ENCODE assay signal across 9 cellular contexts in the genomic region with DNA sequence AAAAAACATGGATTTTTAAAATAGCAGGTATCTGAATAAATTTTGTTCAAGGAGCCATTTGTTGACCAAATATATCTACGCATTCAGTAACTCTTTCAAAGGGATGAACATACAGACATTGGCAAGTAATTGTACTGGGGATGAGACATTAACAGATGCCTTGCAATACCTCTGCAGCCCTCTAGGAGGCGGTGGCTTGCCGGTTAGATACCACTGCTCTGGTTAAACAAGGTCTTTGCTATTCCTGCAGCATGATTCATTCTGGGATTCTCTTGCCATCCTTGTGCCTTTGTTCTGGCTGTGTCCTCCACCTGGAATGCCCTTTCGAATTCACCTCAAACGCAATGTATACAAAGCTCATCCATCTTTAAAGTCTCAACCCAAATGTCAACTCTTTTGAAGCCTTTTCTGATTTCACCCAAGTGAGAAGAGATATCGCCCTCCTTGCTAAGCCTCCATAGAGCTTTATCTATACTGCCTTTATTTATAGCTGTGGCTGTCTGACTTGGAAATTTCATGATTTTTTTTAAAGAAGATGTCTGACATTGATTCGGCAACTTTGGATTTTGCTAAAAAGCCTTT.
DNase-seq lines count a peak whose midpoint lies in the region; ATAC-seq, FAIRE-seq and TF ChIP-seq lines count a peak whose summit lies in the region.
"Had no signal": no experiment of that assay in that cellular context is flagged by ENCODE, and none has a peak within 500 bp of the region (broad histone marks: within the 10 kb centered on the region; RNA-seq: fewer than 3 reads in every experiment).

No MANE protein-coding gene starts in this region.

- H4K20me1 ChIP-seq in MM.1S (ENCODE audit: insufficient read depth, low read length): no peaks in the 10 kb centered on the region

- no peak for FAIRE-seq in bronchial epithelial cell (lab: Jason Lieb, UNC)
- FAIRE-seq in pancreas (lab: Jason Lieb, UNC): no peak

- 29 to 33% methylated on average over 7 of the region's 7 CpGs for WGBS in pancreas, 2 donors

- no peak overlapping the region for H3K27ac ChIP-seq in MM.1S (ENCODE audit: low read length)
- no peak overlapping the region for H3K27ac ChIP-seq in pancreas

- no peak overlapping the region for H3K4me3 ChIP-seq in MM.1S (ENCODE audit: low read length)
- H3K4me3 ChIP-seq in bronchial epithelial cell (ENCODE audit: low read depth, low read length): no peak overlapping the region
- H3K4me3 ChIP-seq in pancreas: no peak overlapping the region

- intact Hi-C loops in pancreas (cut with DNase I): no loop called here

- H3K4me1 ChIP-seq in MM.1S (ENCODE audit: low read length): no peaks in the 10 kb centered on the region
- no peaks in the 10 kb centered on the region for H3K4me1 ChIP-seq in pancreas

- no peaks in the 10 kb centered on the region for H3F3A ChIP-seq in MM.1S (ENCODE audit: insufficient read depth, low read length)

- H3K4me2 ChIP-seq in MM.1S (ENCODE audit: low read depth, low read length): no peak overlapping the region

- H3K79me2 ChIP-seq in MM.1S (ENCODE audit: low read length): no peaks in the 10 kb centered on the region

- ATAC-seq in pancreas (no peak), GM19452 (IDR thresholded peaks at IDR 0.05; ENCODE audit: unreplicated experiment) (no peak), HG03439 (IDR thresholded peaks at IDR 0.05; ENCODE audit: unreplicated experiment) (no peak)

- H3K9me3 ChIP-seq in MM.1S (replicated peaks; ENCODE audit: insufficient read depth, low read length) (no peaks in the 10 kb centered on the region), pancreas (no peaks in the 10 kb centered on the region)

- H3K9me2 ChIP-seq in MM.1S (replicated peaks; ENCODE audit: insufficient read depth, low read length): no peaks in the 10 kb centered on the region

- H3K9ac ChIP-seq in MM.1S (ENCODE audit: low read length): no peak overlapping the region

- peak; percentile 52 for TF ChIP-seq CTCF in MM.1S (IDR thresholded peaks at IDR 0.05; ENCODE audit: low read length)
- peak; percentile 40 for TF ChIP-seq CTCF in bronchial epithelial cell (IDR thresholded peaks at IDR 0.05; ENCODE audit: insufficient read depth, low read length, severe bottlenecking)
- TF ChIP-seq CTCF in pancreas (IDR thresholded peaks at IDR 0.05): peak in 3 of 4 donors; percentile 36 to 40 (median 39)

- DNase-seq in activated CD8-positive, alpha-beta memory T cell treated with anti-CD3 and anti-CD28 coated beads, Interleukin-2, amount 50 U/mL, for 48 hours: peak; percentile 54
- no peak for DNase-seq in activated CD8-positive, alpha-beta memory T cell treated with anti-CD3 and anti-CD28 coated beads for 24 hours
- no peak for DNase-seq in MM.1S
- peak; percentile 4 for DNase-seq in bronchial epithelial cell (ENCODE audit: low read depth)
- peak in 2 of 6 donors; percentile 21 to 26 for DNase-seq in pancreas
- DNase-seq in NCI-H1436 treated with DMSO at 0.1 percent for 48 hours (lab: John Stamatoyannopoulos, UW): no peak
- DNase-seq: GF-D8 had no signal

- H2AFZ ChIP-seq in MM.1S (ENCODE audit: low read length): no peak overlapping the region

- H3K36me3 ChIP-seq in MM.1S (replicated peaks; ENCODE audit: insufficient read depth, low read length): no peaks in the 10 kb centered on the region
- no peaks in the 10 kb centered on the region for H3K36me3 ChIP-seq in bronchial epithelial cell (ENCODE audit: control insufficient read depth, insufficient read depth, low read length)
- H3K36me3 ChIP-seq in pancreas: no peaks in the 10 kb centered on the region

- H3K27me3 ChIP-seq in MM.1S (replicated peaks; ENCODE audit: insufficient read depth, low read length) (no peaks in the 10 kb centered on the region), bronchial epithelial cell (ENCODE audit: control insufficient read depth, insufficient read depth, low read length) (no peaks in the 10 kb centered on the region), pancreas (peaks cover 0 to 16% (median 2%) of the 10 kb centered on the region in 4 donors)

Comparison
In these comparisons a context has a peak if more than half of its experiments do, and no peak if none do; other contexts are left out.
1. DNase-seq: peak in activated CD8-positive, alpha-beta memory T cell treated with anti-CD3 and anti-CD28 coated beads, Interleukin-2, amount 50 U/mL, for 48 hours (single experiment) and bronchial epithelial cell (single experiment); none in activated CD8-positive, alpha-beta memory T cell treated with anti-CD3 and anti-CD28 coated beads for 24 hours (single experiment), MM.1S (single experiment) and NCI-H1436 treated with DMSO at 0.1 percent for 48 hours (single experiment).
2. Peak in every context shown above with its lines, with median percentiles within 50 percentile points of each other: CTCF ChIP-seq.